Comparison of ENCODE assay signal across 8 cellular contexts in genomic region chr15:74053941-74054529, GRCh38. TPM values are rescaled to one million over a fixed set of nuclear protein-coding genes. Genes with fewer than 3 reads are reported as not detected.
DNase-seq lines count a peak whose midpoint lies in the region; ATAC-seq and TF ChIP-seq lines count a peak whose summit lies in the region.

No MANE protein-coding gene starts in this region.

- TF ChIP-seq CTCF in KMS-11 (conservative IDR thresholded peaks at IDR 0.05; ENCODE audit: low read depth, low read length) (0 out of 2 replicates have a peak, but pooled peaks have one; percentile 21), fibroblast of the aortic adventitia (IDR thresholded peaks at IDR 0.05; ENCODE audit: insufficient read depth, low read length) (peak; percentile 76)

- no peak overlapping the region for H3K4me3 ChIP-seq in KMS-11 (IDR thresholded peaks at IDR 0.05; ENCODE audit: insufficient read depth, low read depth, low read length)
- no peak overlapping the region for H3K4me3 ChIP-seq in fibroblast of the aortic adventitia (ENCODE audit: low read depth, low read length)

- in situ Hi-C loops in Caki2 (cut with HindIII; ENCODE audit: low pct_unique_long_range_greater_than_20kb, low sequenced_read_pairs): no loop called here

- ATAC-seq in HG02973 (IDR thresholded peaks at IDR 0.05; ENCODE audit: unreplicated experiment): no peak

- H3K27ac ChIP-seq in KMS-11: no peak overlapping the region
- H3K27ac ChIP-seq in substantia nigra (ENCODE audit: low read depth, low read length, poor library complexity, severe bottlenecking): no peak overlapping the region

- H2AFZ ChIP-seq in KMS-11 (ENCODE audit: low read depth): peak overlapping the region; percentile 44; the same call in 1 of the 2 replicates

- no peak overlapping the region for H3K4me2 ChIP-seq in KMS-11

- H4K20me1 ChIP-seq in KMS-11 (ENCODE audit: insufficient read depth): no peaks in the 10 kb centered on the region

- H3K36me3 ChIP-seq in KMS-11 (ENCODE audit: insufficient read depth): no peaks in the 10 kb centered on the region

- no peaks in the 10 kb centered on the region for H3K79me2 ChIP-seq in KMS-11 (ENCODE audit: insufficient read depth, low read depth)

- H3K4me1 ChIP-seq in KMS-11 (ENCODE audit: low read depth, poor library complexity, severe bottlenecking): no peaks in the 10 kb centered on the region

- peak; percentile 43 for DNase-seq in Caki2 (ENCODE audit: low read depth)
- peak; percentile 58 for DNase-seq in RKO (ENCODE audit: low spot score)
- DNase-seq in activated T-helper 1 cell treated with anti-CD3 and anti-CD28 coated beads, Interleukin-2, amount 50 U/mL, for 16 hours (ENCODE audit: low read depth in 1 of 2, low spot score in 1 of 2): peak; percentile 29 to 40
- DNase-seq in fibroblast of the aortic adventitia (ENCODE audit: low read depth): peak; percentile 98
- peak; percentile 51 for DNase-seq in occipital lobe (lab: John Stamatoyannopoulos, UW)
- peak in 35 of 49 donors; percentile 3 to 55 (median 29) for DNase-seq in substantia nigra (lab: John Stamatoyannopoulos, UW)

- no peaks in the 10 kb centered on the region for H3K27me3 ChIP-seq in KMS-11 (ENCODE audit: insufficient read depth, low read depth)

- H3K9ac ChIP-seq in KMS-11: no peak overlapping the region

RNA-seq across cellular contexts. Expression of gene GOLGA6A, which starts 28.3 kb away (rescaled TPM):
- 1.0 TPM in 1 of 2 replicates, not detected in the other for total RNA-seq in Caki2 (2014; rRNA removed; shearing (Covaris generic); ENCODE audit: low replicate concordance)
- total RNA-seq in fibroblast of the aortic adventitia (ENCODE audit: low replicate concordance) (not detected in 2 replicates), occipital lobe (not detected)

RNA-seq across cellular contexts. Expression of gene PML, which starts 59.5 kb away (rescaled TPM):
- 20.6 and 22.2 TPM in 2 replicates for total RNA-seq in Caki2 (2014; rRNA removed; shearing (Covaris generic); ENCODE audit: low replicate concordance)
- total RNA-seq in fibroblast of the aortic adventitia (ENCODE audit: low replicate concordance): 29.3 and 31.9 TPM in 2 replicates
- 6.4 TPM for total RNA-seq in occipital lobe

Comparison
In these comparisons a context has a peak if more than half of its experiments do, and no peak if none do; other contexts are left out.
1. DNase-seq: peak in every context shown above with its lines; median percentile 98 in fibroblast of the aortic adventitia; 58 in RKO; 51 in occipital lobe; 43 in Caki2; 34 in activated T-helper 1 cell treated with anti-CD3 and anti-CD28 coated beads, Interleukin-2, amount 50 U/mL, for 16 hours; 29 in substantia nigra.